ENCODE assay signal across 13 cellular contexts in the genomic region with DNA sequence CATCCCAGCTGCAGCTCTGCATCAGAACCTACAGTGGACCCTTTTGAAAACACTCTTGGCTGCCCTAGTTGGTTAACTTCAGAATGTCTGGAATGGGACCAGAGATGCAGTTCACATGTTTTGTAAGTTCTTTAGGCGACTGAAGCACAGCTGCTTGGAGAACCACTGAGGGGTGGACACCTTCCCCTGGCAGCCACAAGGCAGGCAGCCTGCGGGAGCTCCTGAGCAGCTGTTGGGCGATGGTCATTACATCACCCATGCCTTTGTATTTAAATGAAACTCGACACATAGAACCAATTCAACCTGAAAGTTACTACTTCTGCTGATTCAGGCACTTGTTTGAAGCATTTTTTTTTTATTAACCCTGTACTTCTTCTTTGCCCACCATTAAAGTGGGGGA.
"Had no signal": no experiment of that assay in that cellular context is flagged by ENCODE, and none has a peak within 500 bp of the region (broad histone marks: within the 10 kb centered on the region; RNA-seq: fewer than 3 reads in every experiment).

No MANE protein-coding gene starts in this region.

- H3K4me3 ChIP-seq: ovary, testis, upper lobe of right lung had no signal

- H3K27me3 ChIP-seq: ovary, testis, upper lobe of right lung had no signal

- H3K27ac ChIP-seq: ovary, testis, upper lobe of right lung, VCaP had no signal

- DNase-seq: activated CD4-positive, alpha-beta T cell treated with anti-CD3 and anti-CD28 coated beads for 4 hours; amygdala; cerebellar nuclear complex; dermis blood vessel endothelial cell; hippocampal formation; left cardiac atrium; ovary; stimulated activated CD4-positive, alpha-beta T cell treated with anti-CD3 and anti-CD28 coated beads, Interleukin-15, amount 100 ng/mL, for 24 hours; stimulated activated CD4-positive, alpha-beta T cell treated with anti-CD3 and anti-CD28 coated beads, Interleukin-4, amount 100 ng/mL, for 24 hours; T-helper 1 cell; testis; upper lobe of right lung had no signal

- ATAC-seq: left cardiac atrium, upper lobe of right lung had no signal

- H3K36me3 ChIP-seq: ovary, upper lobe of right lung had no signal

- H3K4me1 ChIP-seq: upper lobe of right lung had no signal
